11 cellular contexts compared by ENCODE assay signal in genomic region chr21:25963186-25963585, GRCh38.
A peak's percentile ranks its signal among the peaks of the same experiment; 100 is the strongest.
DNase-seq lines count a peak whose midpoint lies in the region; ATAC-seq and TF ChIP-seq lines count a peak whose summit lies in the region.
"Had no signal": no experiment of that assay in that cellular context is flagged by ENCODE, and none has a peak within 500 bp of the region (broad histone marks: within the 10 kb centered on the region; RNA-seq: fewer than 3 reads in every experiment).

No MANE protein-coding gene starts in this region.

- H3K4me3 ChIP-seq in epithelial cell of esophagus (ENCODE audit: low read length) = no peak overlapping the region
- H3K4me3 ChIP-seq: HAP-1, testis had no signal

- TF ChIP-seq CTCF in epithelial cell of esophagus (IDR thresholded peaks at IDR 0.05; ENCODE audit: insufficient read depth, low read depth, low read length, missing control alignments) = no peak

- ATAC-seq in GM19452 (IDR thresholded peaks at IDR 0.05; ENCODE audit: unreplicated experiment) = no peak

- DNase-seq in Daoy (ENCODE audit: low read depth) (peak; percentile 78), NCI-H446 treated with DMSO at 0.1 percent for 48 hours (lab: John Stamatoyannopoulos, UW) (peak; percentile 59), epithelial cell of esophagus (ENCODE audit: low read depth) (peak; percentile 83), pulmonary artery endothelial cell (ENCODE audit: low read depth, low spot score) (peak; percentile 83), activated T-cell treated with anti-CD3 and anti-CD28 coated beads for 4 hours (no peak), globus pallidus (ENCODE audit: low spot score) (no peak), NOMO-1 treated with DMSO at 0.1 percent for 48 hours (lab: John Stamatoyannopoulos, UW; ENCODE audit: unreplicated experiment) (no peak)
- DNase-seq: NCI-H2081, testis had no signal

Comparison
In these comparisons a context has a peak if more than half of its experiments do, and no peak if none do; other contexts are left out.
1. DNase-seq: peak in Daoy (single experiment), NCI-H446 treated with DMSO at 0.1 percent for 48 hours (single experiment), epithelial cell of esophagus (single experiment) and pulmonary artery endothelial cell (single experiment); none in activated T-cell treated with anti-CD3 and anti-CD28 coated beads for 4 hours (single experiment), globus pallidus (single experiment) and NOMO-1 treated with DMSO at 0.1 percent for 48 hours (single experiment).